Comparison of ENCODE assay signal across 8 cellular contexts in genomic region chr13:51895906-51896888, GRCh38. TPM values are rescaled to one million over a fixed set of nuclear protein-coding genes. Genes with fewer than 3 reads are reported as not detected.
DNase-seq lines count a peak whose midpoint lies in the region; ATAC-seq and TF ChIP-seq lines count a peak whose summit lies in the region.

No MANE protein-coding gene starts in this region.

- H3K4me3 Mint-ChIP-seq in activated CD4-positive, alpha-beta T cell treated with anti-CD3 and anti-CD28 coated beads, Interleukin-2, amount 10 ng/mL, durations not matched to agents 7 days and 5 days: no peak overlapping the region

- TF ChIP-seq POLR2A in erythroblast (IDR thresholded peaks at IDR 0.05; ENCODE audit: low read length): no peak

- DNase-seq in EL (peak; percentile 42), NAMALWA (ENCODE audit: low spot score) (peak; percentile 66), erythroblast (lab: John Stamatoyannopoulos, UW) (peak; percentile 62 to 72), myocyte (ENCODE audit: low read depth) (peak; percentile 68), ureter (ENCODE audit: low spot score) (peak; percentile 51)
- peak; percentile 63 for DNase-seq in activated CD4-positive, alpha-beta T cell treated with anti-CD3 and anti-CD28 coated beads, Interleukin-2, amount 10 ng/mL, durations not matched to agents 7 days and 5 days

- no peaks in the 10 kb centered on the region for H3K9me3 Mint-ChIP-seq in activated CD4-positive, alpha-beta T cell treated with anti-CD3 and anti-CD28 coated beads, Interleukin-2, amount 10 ng/mL, durations not matched to agents 7 days and 5 days

- POLR2A ChIA-PET in activated CD4-positive, alpha-beta T cell treated with anti-CD3 and anti-CD28 coated beads, Interleukin-2, amount 10 ng/mL, durations not matched to agents 7 days and 5 days (lab: Charles Lee): no interaction called here

- H3K36me3 Mint-ChIP-seq in activated CD4-positive, alpha-beta T cell treated with anti-CD3 and anti-CD28 coated beads, Interleukin-2, amount 10 ng/mL, durations not matched to agents 7 days and 5 days (ENCODE audit: low read depth): no peaks in the 10 kb centered on the region

- no peak overlapping the region for H3K27ac Mint-ChIP-seq in activated CD4-positive, alpha-beta T cell treated with anti-CD3 and anti-CD28 coated beads, Interleukin-2, amount 10 ng/mL, durations not matched to agents 7 days and 5 days

- peaks cover 2% of the 10 kb centered on the region for H3K4me1 Mint-ChIP-seq in activated CD4-positive, alpha-beta T cell treated with anti-CD3 and anti-CD28 coated beads, Interleukin-2, amount 10 ng/mL, durations not matched to agents 7 days and 5 days

- peak; percentile 59 for ATAC-seq in GM21576 (IDR thresholded peaks at IDR 0.05; ENCODE audit: unreplicated experiment)
- no peak for ATAC-seq in HG03460 (IDR thresholded peaks at IDR 0.05; ENCODE audit: unreplicated experiment)

- CTCF ChIA-PET in activated CD4-positive, alpha-beta T cell treated with anti-CD3 and anti-CD28 coated beads, Interleukin-2, amount 10 ng/mL, durations not matched to agents 7 days and 5 days (lab: Charles Lee): interaction anchor here (1.2 kb wide), 1 partner anchor 232 kb away, joined by 7 read pairs; the partner anchor contains the start of gene NEK5

- H3K27me3 Mint-ChIP-seq in activated CD4-positive, alpha-beta T cell treated with anti-CD3 and anti-CD28 coated beads, Interleukin-2, amount 10 ng/mL, durations not matched to agents 7 days and 5 days: peaks cover 7% of the 10 kb centered on the region

RNA-seq across cellular contexts. Expression of gene CCDC70, which starts 34.4 kb away (rescaled TPM):
- not detected for total RNA-seq in activated CD4-positive, alpha-beta T cell treated with anti-CD3 and anti-CD28 coated beads, Interleukin-2, amount 10 ng/mL, durations not matched to agents 7 days and 5 days
- not detected in 2 replicates for total RNA-seq in myocyte
- polyA plus RNA-seq in myocyte (2012): not detected
- total RNA-seq in ureter: not detected

RNA-seq across cellular contexts. Expression of gene TMEM272, which starts 51.2 kb away (rescaled TPM):
- total RNA-seq in activated CD4-positive, alpha-beta T cell treated with anti-CD3 and anti-CD28 coated beads, Interleukin-2, amount 10 ng/mL, durations not matched to agents 7 days and 5 days: 1 to 10 TPM; 1.3 to 1.5 TPM
- total RNA-seq in myocyte (not detected in 2 replicates), ureter (not detected)
- 0.03 TPM for polyA plus RNA-seq in myocyte (2012)
